In the genomic region with DNA sequence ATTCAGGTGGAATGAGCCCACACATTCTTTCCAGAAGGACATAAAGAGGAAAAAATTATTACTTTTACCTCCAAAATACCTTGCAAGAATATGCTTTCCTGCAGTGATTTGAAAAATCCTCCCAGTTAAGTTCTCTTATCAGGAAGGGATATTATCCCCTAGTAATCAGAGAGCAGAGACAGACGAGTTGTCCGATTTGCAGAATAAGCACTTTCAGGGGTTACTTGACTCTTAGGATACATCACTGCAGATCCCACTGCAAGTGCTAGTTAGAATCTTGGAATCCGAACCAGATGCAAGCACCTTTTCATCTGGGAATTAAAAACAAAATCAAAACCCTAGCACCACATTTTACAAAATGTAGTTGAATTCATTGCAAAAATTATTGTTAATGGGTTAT, we compare ENCODE assay signal across 1 cellular context.
TF ChIP-seq lines count a peak whose summit lies in the region.

No MANE protein-coding gene starts in this region.

TF ChIP-seq in WTC11, 78 proteins besides CTCF, POLR2A, EP300 and RAD21 (continued from another document):
- TF ChIP-seq, protein P1, sequence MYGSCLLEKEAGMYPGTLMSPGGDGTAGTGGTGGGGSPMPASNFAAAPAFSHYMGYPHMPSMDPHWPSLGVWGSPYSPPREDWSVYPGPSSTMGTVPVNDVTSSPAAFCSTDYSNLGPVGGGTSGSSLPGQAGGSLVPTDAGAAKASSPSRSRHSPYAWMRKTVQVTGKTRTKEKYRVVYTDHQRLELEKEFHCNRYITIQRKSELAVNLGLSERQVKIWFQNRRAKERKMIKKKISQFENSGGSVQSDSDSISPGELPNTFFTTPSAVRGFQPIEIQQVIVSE (CRISPR knock-in tag; IDR thresholded peaks at IDR 0.05; ENCODE audit: borderline replicate concordance), result no peak
